ENCODE assay signal across 28 cellular contexts in genomic region chr1:109781807-109782206, GRCh38. TPM values are rescaled to one million over a fixed set of nuclear protein-coding genes. Genes with fewer than 3 reads are reported as not detected.
"Had no signal": no experiment of that assay in that cellular context is flagged by ENCODE, and none has a peak within 500 bp of the region (broad histone marks: within the 10 kb centered on the region; RNA-seq: fewer than 3 reads in every experiment).

No MANE protein-coding gene starts in this region.

- H3K4me3 ChIP-seq: colonic mucosa, gastroesophageal sphincter, left lung, lung, thoracic aorta, transverse colon had no signal

- H3K27me3 ChIP-seq: colonic mucosa, gastroesophageal sphincter, left lung, neutrophil, transverse colon had no signal

- H3K9me3 ChIP-seq: colonic mucosa, gastroesophageal sphincter, left lung, neutrophil, thoracic aorta had no signal

- DNase-seq: colonic mucosa; effector CD4-positive, alpha-beta T cell; endodermal cell; immature natural killer cell; left lung; mesendoderm; naive thymus-derived CD8-positive, alpha-beta T cell; posterior cingulate gyrus; stimulated activated CD4-positive, alpha-beta T cell treated with anti-CD3 and anti-CD28 coated beads, Interleukin-2, amount 100 ng/mL, for 24 hours; stimulated activated CD4-positive, alpha-beta T cell treated with anti-CD3 and anti-CD28 coated beads, Interleukin-4, amount 100 ng/mL, for 4 hours; stimulated activated naive B cell treated with anti-CD40 and anti-IgM and Interleukin-4, amounts not matched to agents 10 μg/mL and 1 μg/mL and 100 μg/mL, for 72 hours; stimulated activated naive CD8-positive, alpha-beta T cell treated with anti-CD3 and anti-CD28 coated beads, Interleukin-15, amount 100 ng/mL, for 72 hours; substantia nigra; transverse colon had no signal

- H3K36me3 ChIP-seq: colonic mucosa, gastroesophageal sphincter, left lung, neutrophil, thoracic aorta, transverse colon had no signal

- H3K27ac ChIP-seq: colonic mucosa, left lung, neutrophil had no signal

RNA-seq across cellular contexts. Expression of gene EPS8L3, which starts 18.1 kb away (rescaled TPM):
- total RNA-seq: cerebellum; dermis microvascular lymphatic vessel endothelial cell; endodermal cell; fibroblast of lung; left lung; mononuclear cell; naive thymus-derived CD8-positive, alpha-beta T cell; osteocyte; sciatic nerve; skeletal muscle tissue; urinary bladder had no signal
- polyA plus RNA-seq: fibroblast of lung; keratinocyte; naive thymus-derived CD8-positive, alpha-beta T cell; neural cell had no signal
